1 cellular context compared by ENCODE assay signal in the genomic region with DNA sequence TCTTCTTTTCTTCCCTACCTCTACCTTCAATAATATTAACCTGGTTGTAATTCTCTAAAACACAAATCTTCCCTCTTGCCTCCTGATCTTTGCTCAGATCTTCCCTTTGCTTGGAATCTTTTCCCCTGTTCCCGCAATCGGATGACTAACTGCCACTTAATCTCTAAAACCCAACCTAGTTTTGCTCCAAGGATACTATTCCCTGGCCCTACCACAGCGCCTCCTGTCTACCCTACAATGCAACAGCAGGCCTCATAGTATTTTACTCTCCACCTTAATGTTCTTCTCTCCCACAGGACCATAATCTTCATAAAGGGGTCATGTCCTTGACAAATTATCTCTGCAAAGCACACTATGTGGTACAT.
TF ChIP-seq lines count a peak whose summit lies in the region.

No MANE protein-coding gene starts in this region.

TF ChIP-seq in K562, 482 proteins besides CTCF, POLR2A, EP300 and RAD21 (continued from another document):
- TF ChIP-seq, protein P1, sequence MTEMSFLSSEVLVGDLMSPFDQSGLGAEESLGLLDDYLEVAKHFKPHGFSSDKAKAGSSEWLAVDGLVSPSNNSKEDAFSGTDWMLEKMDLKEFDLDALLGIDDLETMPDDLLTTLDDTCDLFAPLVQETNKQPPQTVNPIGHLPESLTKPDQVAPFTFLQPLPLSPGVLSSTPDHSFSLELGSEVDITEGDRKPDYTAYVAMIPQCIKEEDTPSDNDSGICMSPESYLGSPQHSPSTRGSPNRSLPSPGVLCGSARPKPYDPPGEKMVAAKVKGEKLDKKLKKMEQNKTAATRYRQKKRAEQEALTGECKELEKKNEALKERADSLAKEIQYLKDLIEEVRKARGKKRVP (CRISPR knock-in tag; IDR thresholded peaks at IDR 0.05), result no peak
- TF ChIP-seq ZNF146 (CRISPR knock-in tag; IDR thresholded peaks at IDR 0.05; ENCODE audit: unreplicated experiment), result no peak
